ENCODE assay signal across 1 cellular context in genomic region chr2:241102239-241102803, GRCh38.
A peak's percentile ranks its signal among the peaks of the same experiment; 100 is the strongest.
TF ChIP-seq lines count a peak whose summit lies in the region.

Gene MTERF4 (minus strand): TSS chr2:241102287. CDS start chr2:241102273, 14 bp downstream.

TF ChIP-seq in K562, 482 proteins besides CTCF, POLR2A, EP300 and RAD21 (continued from another document and continues in another):
- peak; percentile 88 for TF ChIP-seq ZNF511 (CRISPR knock-in tag; IDR thresholded peaks at IDR 0.05)
- peak; percentile 87 for TF ChIP-seq HCFC1 (IDR thresholded peaks at IDR 0.05; ENCODE audit: low read depth, low read length)
- 0 out of 2 replicates have a peak, but pooled peaks have one; percentile 16 for TF ChIP-seq USF1 (CRISPR knock-in tag; IDR thresholded peaks at IDR 0.05)
- TF ChIP-seq ZNF384 (IDR thresholded peaks at IDR 0.05; ENCODE audit: low read depth, low read length): peak; percentile 50
- peak; percentile 51 to 82; a peak in 2 of 4 replicates for TF ChIP-seq SIN3A (IDR thresholded peaks at IDR 0.05; ENCODE audit: borderline replicate concordance in 2 of 2, control insufficient read depth in 1 of 2, low read depth in 2 of 2, low read length in 2 of 2)
- peak; percentile 65; the same call in 1 of the 2 replicates for TF ChIP-seq NR2C2 (CRISPR knock-in tag; IDR thresholded peaks at IDR 0.05)
- TF ChIP-seq NR2C2 (tag; IDR thresholded peaks at IDR 0.05): peak; percentile 47; the same call in 1 of the 2 replicates
- TF ChIP-seq CHD2 (IDR thresholded peaks at IDR 0.05; ENCODE audit: low read depth, low read length): no peak
- peak; percentile 51 to 92 (median 89) for TF ChIP-seq YY1 (IDR thresholded peaks at IDR 0.05; ENCODE audit: borderline replicate concordance in 1 of 3, control insufficient read depth in 1 of 3, extremely low read depth in 1 of 3, insufficient read depth in 3 of 3, insufficient read length in 1 of 3, insufficient replicate concordance in 2 of 3, low read depth in 1 of 3, low read length in 2 of 3)
- peak; percentile 69 for TF ChIP-seq TBP (optimal IDR thresholded peaks at IDR 0.05; ENCODE audit: low read depth, low read length)
- peak; percentile 69; the same call in 1 of the 2 replicates for TF ChIP-seq KDM2B (CRISPR knock-in tag; IDR thresholded peaks at IDR 0.05)
- TF ChIP-seq ARID4B (CRISPR knock-in tag; IDR thresholded peaks at IDR 0.05): peak; percentile 88
- TF ChIP-seq FIP1L1 (IDR thresholded peaks at IDR 0.05; ENCODE audit: low read depth, low read length, poor library complexity, severe bottlenecking): peak; percentile 79
- peak; percentile 76; the same call in 1 of the 2 replicates for TF ChIP-seq MTA3 (IDR thresholded peaks at IDR 0.05; ENCODE audit: borderline replicate concordance)
- TF ChIP-seq KLF13 (tag; IDR thresholded peaks at IDR 0.05; ENCODE audit: borderline replicate concordance, low read depth): peak; percentile 65
- peak; percentile 97 for TF ChIP-seq PHF20 (IDR thresholded peaks at IDR 0.05; ENCODE audit: partially characterized antibody)
- TF ChIP-seq ZFX (CRISPR knock-in tag; IDR thresholded peaks at IDR 0.05): peak; percentile 98
- no peak for TF ChIP-seq ZNF507 (tag; conservative IDR thresholded peaks at IDR 0.05)
- TF ChIP-seq MTF1 (CRISPR knock-in tag; IDR thresholded peaks at IDR 0.05; ENCODE audit: borderline replicate concordance): no peak
- TF ChIP-seq ZKSCAN3 (CRISPR knock-in tag; IDR thresholded peaks at IDR 0.05): no peak
- TF ChIP-seq ATF1 (CRISPR knock-in tag; IDR thresholded peaks at IDR 0.05): peak; percentile 60
- TF ChIP-seq ATF1 (tag; IDR thresholded peaks at IDR 0.05): peak; percentile 87
- TF ChIP-seq DIDO1 (tag; IDR thresholded peaks at IDR 0.05; ENCODE audit: low read depth): peak; percentile 89
- no peak for TF ChIP-seq CLOCK (CRISPR knock-in tag; IDR thresholded peaks at IDR 0.05; ENCODE audit: borderline replicate concordance)
- 0 out of 2 replicates have a peak, but pooled peaks have one; percentile 19 for TF ChIP-seq FOSL1 (tag; conservative IDR thresholded peaks at IDR 0.05)
- no peak for TF ChIP-seq ZSCAN32 (CRISPR knock-in tag; IDR thresholded peaks at IDR 0.05)
- TF ChIP-seq GTF2E2 (tag; IDR thresholded peaks at IDR 0.05): peak; percentile 85
- peak; percentile 93 for TF ChIP-seq RB1 (IDR thresholded peaks at IDR 0.05; ENCODE audit: low read depth)
- no peak for TF ChIP-seq IRF1 (CRISPR knock-in tag; IDR thresholded peaks at IDR 0.05; ENCODE audit: borderline replicate concordance)
- peak in 1 of 2 experiments; percentile 89; a peak in 2 of 3 replicates for TF ChIP-seq CBX3 (IDR thresholded peaks at IDR 0.05; ENCODE audit: borderline replicate concordance in 1 of 2, low read length in 2 of 2)
- no peak for TF ChIP-seq CEBPZ (IDR thresholded peaks at IDR 0.05; ENCODE audit: borderline replicate concordance, low read depth, low read length)
- TF ChIP-seq ZKSCAN1 (IDR thresholded peaks at IDR 0.05; ENCODE audit: low read depth, low read length): peak; percentile 65; the same call in 1 of the 2 replicates
- peak; percentile 84; the same call in 1 of the 2 replicates for TF ChIP-seq ETS1 (conservative IDR thresholded peaks at IDR 0.05; ENCODE audit: control insufficient read depth, low read depth, low read length)
- no peak; the same call in 1 of the 2 replicates for TF ChIP-seq ZHX1 (conservative IDR thresholded peaks at IDR 0.05; ENCODE audit: low read length)
- TF ChIP-seq SIX5 (IDR thresholded peaks at IDR 0.05; ENCODE audit: borderline replicate concordance in 1 of 2, insufficient read depth in 1 of 2, low read depth in 1 of 2, low read length in 2 of 2): peak; percentile 48 to 54; a peak in 3 of 4 replicates
- peak; percentile 43 to 79; a peak in 3 of 4 replicates for TF ChIP-seq MNT (conservative IDR thresholded peaks at IDR 0.05)
- TF ChIP-seq CAMTA2 (CRISPR knock-in tag; conservative IDR thresholded peaks at IDR 0.05): no peak
- TF ChIP-seq TAF15 (IDR thresholded peaks at IDR 0.05; ENCODE audit: low read depth, low read length): no peak
- peak; percentile 99 for TF ChIP-seq GABPB1 (CRISPR knock-in tag; IDR thresholded peaks at IDR 0.05)
